In the genomic region with DNA sequence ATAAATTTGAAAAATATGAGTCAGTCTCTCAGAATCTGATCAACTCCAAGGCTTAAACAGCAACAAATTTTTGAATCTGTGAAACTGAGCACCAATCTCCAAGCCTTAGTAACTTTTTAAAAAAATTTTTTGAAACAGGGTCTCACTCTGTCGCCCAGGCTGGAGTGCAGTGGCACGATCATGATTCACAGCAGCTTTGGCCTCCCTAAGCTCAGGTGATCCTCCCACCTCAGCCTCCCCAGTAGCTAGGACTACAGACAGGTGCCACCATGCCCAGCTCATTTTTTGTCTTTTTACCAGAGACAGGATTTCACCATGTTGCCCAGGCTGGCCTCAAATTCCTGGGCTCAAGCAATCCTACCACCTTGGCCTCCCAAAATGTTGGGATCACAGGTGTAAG, we compare ENCODE assay signal across 32 cellular contexts.
"Had no signal": no experiment of that assay in that cellular context is flagged by ENCODE, and none has a peak within 500 bp of the region (broad histone marks: within the 10 kb centered on the region; RNA-seq: fewer than 3 reads in every experiment).

No MANE protein-coding gene starts in this region.

- H3K36me3 Mint-ChIP-seq: activated naive CD4-positive, alpha-beta T cell treated with anti-CD3 and anti-CD28 coated beads, Interleukin-2, amount 50 U/mL, for 24 hours; immature natural killer cell; mesothelial cell of epicardium; naive B cell; stimulated activated naive B cell treated with anti-CD40 and anti-IgM and Interleukin-4, amounts not matched to agents 10 μg/mL and 1 μg/mL and 100 μg/mL, for 72 hours had no signal

- H3K4me3 ChIP-seq: esophagus squamous epithelium, right atrium auricular region, smooth muscle cell, stomach, thyroid gland, upper lobe of right lung had no signal

- H3K27me3 ChIP-seq: esophagus squamous epithelium, right atrium auricular region, stomach, thyroid gland, upper lobe of right lung had no signal

- H3K4me1 Mint-ChIP-seq: activated CD4-positive, alpha-beta memory T cell treated with anti-CD3 and anti-CD28 coated beads, Interleukin-2, amount 10 ng/mL, durations not matched to agents 7 days and 5 days; activated CD4-positive, alpha-beta T cell treated with anti-CD3 and anti-CD28 coated beads, Interleukin-2, amount 10 ng/mL, durations not matched to agents 7 days and 5 days; activated naive CD4-positive, alpha-beta T cell treated with anti-CD3 and anti-CD28 coated beads, Interleukin-2, amount 50 U/mL, for 24 hours; activated T-helper 17 cell treated with anti-CD3 and anti-CD28 coated beads, Interleukin-2, amount 50 U/mL, for 72 hours; central memory CD8-positive, alpha-beta T cell; immature natural killer cell; naive B cell; stimulated activated naive B cell treated with anti-CD40 and anti-IgM and Interleukin-4, amounts not matched to agents 10 μg/mL and 1 μg/mL and 100 μg/mL, for 72 hours had no signal

- H3K4me3 Mint-ChIP-seq: activated CD4-positive, alpha-beta memory T cell treated with anti-CD3 and anti-CD28 coated beads, Interleukin-2, amount 10 ng/mL, durations not matched to agents 7 days and 5 days; activated CD4-positive, alpha-beta T cell treated with anti-CD3 and anti-CD28 coated beads, Interleukin-2, amount 10 ng/mL, durations not matched to agents 7 days and 5 days; activated naive CD4-positive, alpha-beta T cell treated with anti-CD3 and anti-CD28 coated beads, Interleukin-2, amount 50 U/mL, for 24 hours; activated T-cell treated with anti-CD3 and anti-CD28 coated beads, Interleukin-2, amount 50 U/mL, for 4 hours; activated T-helper 17 cell treated with anti-CD3 and anti-CD28 coated beads, Interleukin-2, amount 50 U/mL, for 72 hours; central memory CD8-positive, alpha-beta T cell; immature natural killer cell; mesothelial cell of epicardium; naive B cell; stimulated activated naive B cell treated with anti-CD40 and anti-IgM and Interleukin-4, amounts not matched to agents 10 μg/mL and 1 μg/mL and 100 μg/mL, for 72 hours had no signal

- H3K27me3 Mint-ChIP-seq: activated CD4-positive, alpha-beta memory T cell treated with anti-CD3 and anti-CD28 coated beads, Interleukin-2, amount 10 ng/mL, durations not matched to agents 7 days and 5 days; activated CD4-positive, alpha-beta T cell treated with anti-CD3 and anti-CD28 coated beads, Interleukin-2, amount 10 ng/mL, durations not matched to agents 7 days and 5 days; activated naive CD4-positive, alpha-beta T cell treated with anti-CD3 and anti-CD28 coated beads, Interleukin-2, amount 50 U/mL, for 24 hours; central memory CD8-positive, alpha-beta T cell had no signal

- H3K27ac ChIP-seq: epithelial cell of prostate, esophagus squamous epithelium, parathyroid adenoma, right atrium auricular region, stomach, thyroid gland, upper lobe of right lung had no signal

- H3K9me3 ChIP-seq: esophagus squamous epithelium, right atrium auricular region, stomach, thyroid gland, upper lobe of right lung had no signal

- H3K9me3 Mint-ChIP-seq: activated CD4-positive, alpha-beta memory T cell treated with anti-CD3 and anti-CD28 coated beads, Interleukin-2, amount 10 ng/mL, durations not matched to agents 7 days and 5 days; activated CD4-positive, alpha-beta T cell treated with anti-CD3 and anti-CD28 coated beads, Interleukin-2, amount 10 ng/mL, durations not matched to agents 7 days and 5 days; activated T-cell treated with anti-CD3 and anti-CD28 coated beads, Interleukin-2, amount 50 U/mL, for 4 hours; activated T-helper 17 cell treated with anti-CD3 and anti-CD28 coated beads, Interleukin-2, amount 50 U/mL, for 72 hours; central memory CD8-positive, alpha-beta T cell; mesothelial cell of epicardium; naive B cell; stimulated activated naive B cell treated with anti-CD40 and anti-IgM and Interleukin-4, amounts not matched to agents 10 μg/mL and 1 μg/mL and 100 μg/mL, for 72 hours had no signal

- H2AFZ ChIP-seq: parathyroid adenoma had no signal

- DNase-seq: activated CD4-positive, alpha-beta memory T cell treated with anti-CD3 and anti-CD28 coated beads, Interleukin-2, amount 10 ng/mL, durations not matched to agents 7 days and 5 days; activated CD4-positive, alpha-beta T cell treated with anti-CD3 and anti-CD28 coated beads for 1 hour; activated CD4-positive, alpha-beta T cell treated with anti-CD3 and anti-CD28 coated beads, Interleukin-2, amount 10 ng/mL, durations not matched to agents 7 days and 5 days; activated CD8-positive, alpha-beta memory T cell treated with anti-CD3 and anti-CD28 coated beads, Interleukin-2, amount 50 U/mL, for 48 hours; activated gamma-delta T cell treated with Interleukin-2 at 50 U/mL for 16 hours; activated T-cell treated with anti-CD3 and anti-CD28 coated beads, Interleukin-2, amount 50 U/mL, for 4 hours; dermis blood vessel endothelial cell; effector CD4-positive, alpha-beta T cell; esophagus squamous epithelium; foreskin melanocyte; immature natural killer cell; kidney; left colon; mammary epithelial cell; naive B cell; occipital lobe; stimulated activated CD4-positive, alpha-beta T cell treated with anti-CD3 and anti-CD28 coated beads, Interleukin-1b, Interleukin-23, amount 100 ng/mL, for 48 hours; stimulated activated CD4-positive, alpha-beta T cell treated with anti-CD3 and anti-CD28 coated beads, Interleukin-4, amount 100 ng/mL, for 4 hours; stimulated activated CD8-positive, alpha-beta memory T cell treated with anti-CD3 and anti-CD28 coated beads, Interleukin-4, amount 100 ng/mL, for 48 hours; stimulated activated naive B cell treated with anti-CD40 and anti-IgM and Interleukin-4, amounts not matched to agents 10 μg/mL and 1 μg/mL and 100 μg/mL, for 72 hours; stomach; T-helper 2 cell; thyroid gland; upper lobe of right lung had no signal

- H3K27ac Mint-ChIP-seq: activated CD4-positive, alpha-beta memory T cell treated with anti-CD3 and anti-CD28 coated beads, Interleukin-2, amount 10 ng/mL, durations not matched to agents 7 days and 5 days; activated CD4-positive, alpha-beta T cell treated with anti-CD3 and anti-CD28 coated beads, Interleukin-2, amount 10 ng/mL, durations not matched to agents 7 days and 5 days; activated naive CD4-positive, alpha-beta T cell treated with anti-CD3 and anti-CD28 coated beads, Interleukin-2, amount 50 U/mL, for 24 hours; activated T-helper 17 cell treated with anti-CD3 and anti-CD28 coated beads, Interleukin-2, amount 50 U/mL, for 72 hours; immature natural killer cell; mesothelial cell of epicardium; naive B cell; stimulated activated naive B cell treated with anti-CD40 and anti-IgM and Interleukin-4, amounts not matched to agents 10 μg/mL and 1 μg/mL and 100 μg/mL, for 72 hours had no signal

- H3K36me3 ChIP-seq: esophagus squamous epithelium, right atrium auricular region, stomach, thyroid gland, upper lobe of right lung had no signal

- H3K4me2 ChIP-seq: smooth muscle cell had no signal

- H3K4me1 ChIP-seq: esophagus squamous epithelium, parathyroid adenoma, right atrium auricular region, thyroid gland, upper lobe of right lung had no signal

- ATAC-seq: activated T-cell treated with anti-CD3 and anti-CD28 coated beads, Interleukin-2, amount 50 U/mL, for 4 hours; activated T-helper 17 cell treated with anti-CD3 and anti-CD28 coated beads, Interleukin-2, amount 50 U/mL, for 72 hours; left colon; stimulated activated naive B cell treated with anti-CD40 and anti-IgM and Interleukin-4, amounts not matched to agents 10 μg/mL and 1 μg/mL and 100 μg/mL, for 72 hours; upper lobe of right lung had no signal

- H3K9ac ChIP-seq: parathyroid adenoma had no signal
